11 cellular contexts compared by ENCODE assay signal in genomic region chr1:12150456-12151200, GRCh38. TPM values are rescaled to one million over a fixed set of nuclear protein-coding genes. Genes with fewer than 3 reads are reported as not detected.
DNase-seq lines count a peak whose midpoint lies in the region; ATAC-seq and TF ChIP-seq lines count a peak whose summit lies in the region.
"Had no signal": no experiment of that assay in that cellular context is flagged by ENCODE, and none has a peak within 500 bp of the region (broad histone marks: within the 10 kb centered on the region; RNA-seq: fewer than 3 reads in every experiment).

No MANE protein-coding gene starts in this region.

- H3K36me3 ChIP-seq in left ventricle myocardium inferior (no peaks in the 10 kb centered on the region), thymus (ENCODE audit: control insufficient read depth, insufficient read depth) (no peaks in the 10 kb centered on the region)

- 57% methylated on average over 9 of the region's 9 CpGs for WGBS in thymus

- H3K4me1 ChIP-seq in left ventricle myocardium inferior (peaks cover 55% of the 10 kb centered on the region), thymus (ENCODE audit: control insufficient read depth, insufficient read depth, low read length) (peaks cover 2% of the 10 kb centered on the region)

- CTCF ChIA-PET in activated CD8-positive, alpha-beta memory T cell treated with anti-CD3 and anti-CD28 coated beads, Interleukin-2, amount 10 ng/mL, durations not matched to agents 7 days and 5 days (lab: Charles Lee): interaction anchor here (0.9 to 6.3 kb wide), 13 partner anchors 9 to 71 kb away, joined by 3 to 50 read pairs (median 5); partner anchors contain the start of gene TNFRSF1B

- H3K4me3 Mint-ChIP-seq in activated CD8-positive, alpha-beta memory T cell treated with anti-CD3 and anti-CD28 coated beads, Interleukin-2, amount 10 ng/mL, durations not matched to agents 7 days and 5 days: peak overlapping the region; percentile 66
- peak overlapping the region; percentile 81 for H3K4me3 Mint-ChIP-seq in T-helper 1 cell treated with Interleukin-12 subunit alpha and Interleukin-12 subunit beta and Interleukin-4 antibody, amounts not matched to agents 30 μg/mL and 1 μg/mL, for 36 hours

- H3K4me1 Mint-ChIP-seq in activated CD8-positive, alpha-beta memory T cell treated with anti-CD3 and anti-CD28 coated beads, Interleukin-2, amount 10 ng/mL, durations not matched to agents 7 days and 5 days: peaks cover 91% of the 10 kb centered on the region
- peaks cover 84% of the 10 kb centered on the region for H3K4me1 Mint-ChIP-seq in T-helper 1 cell treated with Interleukin-12 subunit alpha and Interleukin-12 subunit beta and Interleukin-4 antibody, amounts not matched to agents 30 μg/mL and 1 μg/mL, for 36 hours (ENCODE audit: low read depth)

- peak; percentile 80 for ATAC-seq in activated CD8-positive, alpha-beta memory T cell treated with anti-CD3 and anti-CD28 coated beads, Interleukin-2, amount 10 ng/mL, durations not matched to agents 7 days and 5 days
- ATAC-seq in HG03159 (IDR thresholded peaks at IDR 0.05; ENCODE audit: unreplicated experiment): no peak
- ATAC-seq: HCT116 had no signal

- H3K27me3 ChIP-seq in left ventricle myocardium inferior (ENCODE audit: low read depth) (no peaks in the 10 kb centered on the region), thymus (ENCODE audit: control insufficient read depth, insufficient read depth) (no peaks in the 10 kb centered on the region)

- peaks cover 11% of the 10 kb centered on the region for H3K36me3 Mint-ChIP-seq in activated CD8-positive, alpha-beta memory T cell treated with anti-CD3 and anti-CD28 coated beads, Interleukin-2, amount 10 ng/mL, durations not matched to agents 7 days and 5 days
- peaks cover 21% of the 10 kb centered on the region for H3K36me3 Mint-ChIP-seq in T-helper 1 cell treated with Interleukin-12 subunit alpha and Interleukin-12 subunit beta and Interleukin-4 antibody, amounts not matched to agents 30 μg/mL and 1 μg/mL, for 36 hours (ENCODE audit: low read depth)

- no peak for TF ChIP-seq CTCF in left ventricle myocardium inferior (IDR thresholded peaks at IDR 0.05; ENCODE audit: borderline replicate concordance)

- intact Hi-C loops in left ventricle myocardium inferior (cut with micrococcal nuclease): no loop called here

- no peaks in the 10 kb centered on the region for H3K9me3 Mint-ChIP-seq in activated CD8-positive, alpha-beta memory T cell treated with anti-CD3 and anti-CD28 coated beads, Interleukin-2, amount 10 ng/mL, durations not matched to agents 7 days and 5 days (ENCODE audit: low read depth)
- H3K9me3 Mint-ChIP-seq in T-helper 1 cell treated with Interleukin-12 subunit alpha and Interleukin-12 subunit beta and Interleukin-4 antibody, amounts not matched to agents 30 μg/mL and 1 μg/mL, for 36 hours: peaks cover 7% of the 10 kb centered on the region

- peak overlapping the region; percentile 99 for H3K27ac Mint-ChIP-seq in activated CD8-positive, alpha-beta memory T cell treated with anti-CD3 and anti-CD28 coated beads, Interleukin-2, amount 10 ng/mL, durations not matched to agents 7 days and 5 days
- H3K27ac Mint-ChIP-seq in T-helper 1 cell treated with Interleukin-12 subunit alpha and Interleukin-12 subunit beta and Interleukin-4 antibody, amounts not matched to agents 30 μg/mL and 1 μg/mL, for 36 hours: peak overlapping the region; percentile 99

- no peak overlapping the region for H3K4me3 ChIP-seq in left ventricle myocardium inferior
- H3K4me3 ChIP-seq in thymus (ENCODE audit: low read length): no peak overlapping the region

- peaks cover 7% of the 10 kb centered on the region for H3K9me3 ChIP-seq in left ventricle myocardium inferior (replicated peaks)
- no peaks in the 10 kb centered on the region for H3K9me3 ChIP-seq in thymus (ENCODE audit: control insufficient read depth)

- H3K27me3 Mint-ChIP-seq in activated CD8-positive, alpha-beta memory T cell treated with anti-CD3 and anti-CD28 coated beads, Interleukin-2, amount 10 ng/mL, durations not matched to agents 7 days and 5 days: no peaks in the 10 kb centered on the region
- no peaks in the 10 kb centered on the region for H3K27me3 Mint-ChIP-seq in T-helper 1 cell treated with Interleukin-12 subunit alpha and Interleukin-12 subunit beta and Interleukin-4 antibody, amounts not matched to agents 30 μg/mL and 1 μg/mL, for 36 hours (ENCODE audit: low read depth)

- peak; percentile 72 for DNase-seq in activated CD8-positive, alpha-beta memory T cell treated with anti-CD3 and anti-CD28 coated beads, Interleukin-2, amount 10 ng/mL, durations not matched to agents 7 days and 5 days
- DNase-seq in activated CD8-positive, alpha-beta memory T cell treated with anti-CD3 and anti-CD28 coated beads, Interleukin-2, amount 50 U/mL, for 4 hours: no peak
- DNase-seq in left ventricle myocardium inferior: no peak
- DNase-seq in NCI-H345 (lab: John Stamatoyannopoulos, UW): no peak
- no peak for DNase-seq in islet precursor cell
- DNase-seq: hippocampal formation, NCI-H748 treated with DMSO at 0.1 percent for 48 hours had no signal

- H3K27ac ChIP-seq in left ventricle myocardium inferior (replicated peaks) (peak overlapping the region; percentile 48), thymus (ENCODE audit: low read depth) (peak overlapping the region; percentile 90)

RNA-seq across cellular contexts. Expression of gene TNFRSF1B, which starts 16.2 kb away (rescaled TPM):
- total RNA-seq in activated CD8-positive, alpha-beta memory T cell treated with anti-CD3 and anti-CD28 coated beads, Interleukin-2, amount 10 ng/mL, durations not matched to agents 7 days and 5 days: 100 to 1,000 TPM; 294 to 370 TPM
- 16.2 TPM for total RNA-seq in left ventricle myocardium inferior
- polyA plus RNA-seq in thymus: 35.4 TPM

Comparison
In these comparisons a context has a peak if more than half of its experiments do, and no peak if none do; other contexts are left out.
1. RNA of gene TNFRSF1B, which starts 16.2 kb away (total RNA-seq): 294 to 370 TPM in activated CD8-positive, alpha-beta memory T cell treated with anti-CD3 and anti-CD28 coated beads, Interleukin-2, amount 10 ng/mL, durations not matched to agents 7 days and 5 days; 16.2 TPM in left ventricle myocardium inferior (single experiment); every median in the first group is over 10 times any median in the second.